ENCODE assay signal across 2 cellular contexts in genomic region chr11:19510468-19510867, GRCh38.
TF ChIP-seq lines count a peak whose summit lies in the region.

No MANE protein-coding gene starts in this region.

TF ChIP-seq in HCT116, 20 proteins besides CTCF, POLR2A, EP300 and RAD21 (continued from another document):
- TF ChIP-seq ZBTB33 (IDR thresholded peaks at IDR 0.05; ENCODE audit: extremely low read depth, insufficient replicate concordance, low read length) (no peak), ELF1 (IDR thresholded peaks at IDR 0.05; ENCODE audit: borderline replicate concordance, low read depth) (no peak), EZH2phosphoT487 (IDR thresholded peaks at IDR 0.05; ENCODE audit: borderline replicate concordance) (0 out of 2 replicates have a peak, but pooled peaks have one; percentile 42), POLR2AphosphoS5 (IDR thresholded peaks at IDR 0.05; ENCODE audit: low read depth, low read length) (no peak), CEBPB (IDR thresholded peaks at IDR 0.05; ENCODE audit: low read depth) (no peak)

TF ChIP-seq in GM23338, 12 proteins besides CTCF, POLR2A, EP300 and RAD21 (continued from another document):
- TF ChIP-seq NANOG (IDR thresholded peaks at IDR 0.05; ENCODE audit: borderline replicate concordance) (no peak), ZNF114 (CRISPR knock-in tag; IDR thresholded peaks at IDR 0.05) (no peak), ETS1 (IDR thresholded peaks at IDR 0.05) (no peak), POLR2AphosphoS5 (IDR thresholded peaks at IDR 0.05; ENCODE audit: low read depth) (no peak), STAT1 (IDR thresholded peaks at IDR 0.05; ENCODE audit: unreplicated experiment) (no peak)
- TF ChIP-seq, protein P1, sequence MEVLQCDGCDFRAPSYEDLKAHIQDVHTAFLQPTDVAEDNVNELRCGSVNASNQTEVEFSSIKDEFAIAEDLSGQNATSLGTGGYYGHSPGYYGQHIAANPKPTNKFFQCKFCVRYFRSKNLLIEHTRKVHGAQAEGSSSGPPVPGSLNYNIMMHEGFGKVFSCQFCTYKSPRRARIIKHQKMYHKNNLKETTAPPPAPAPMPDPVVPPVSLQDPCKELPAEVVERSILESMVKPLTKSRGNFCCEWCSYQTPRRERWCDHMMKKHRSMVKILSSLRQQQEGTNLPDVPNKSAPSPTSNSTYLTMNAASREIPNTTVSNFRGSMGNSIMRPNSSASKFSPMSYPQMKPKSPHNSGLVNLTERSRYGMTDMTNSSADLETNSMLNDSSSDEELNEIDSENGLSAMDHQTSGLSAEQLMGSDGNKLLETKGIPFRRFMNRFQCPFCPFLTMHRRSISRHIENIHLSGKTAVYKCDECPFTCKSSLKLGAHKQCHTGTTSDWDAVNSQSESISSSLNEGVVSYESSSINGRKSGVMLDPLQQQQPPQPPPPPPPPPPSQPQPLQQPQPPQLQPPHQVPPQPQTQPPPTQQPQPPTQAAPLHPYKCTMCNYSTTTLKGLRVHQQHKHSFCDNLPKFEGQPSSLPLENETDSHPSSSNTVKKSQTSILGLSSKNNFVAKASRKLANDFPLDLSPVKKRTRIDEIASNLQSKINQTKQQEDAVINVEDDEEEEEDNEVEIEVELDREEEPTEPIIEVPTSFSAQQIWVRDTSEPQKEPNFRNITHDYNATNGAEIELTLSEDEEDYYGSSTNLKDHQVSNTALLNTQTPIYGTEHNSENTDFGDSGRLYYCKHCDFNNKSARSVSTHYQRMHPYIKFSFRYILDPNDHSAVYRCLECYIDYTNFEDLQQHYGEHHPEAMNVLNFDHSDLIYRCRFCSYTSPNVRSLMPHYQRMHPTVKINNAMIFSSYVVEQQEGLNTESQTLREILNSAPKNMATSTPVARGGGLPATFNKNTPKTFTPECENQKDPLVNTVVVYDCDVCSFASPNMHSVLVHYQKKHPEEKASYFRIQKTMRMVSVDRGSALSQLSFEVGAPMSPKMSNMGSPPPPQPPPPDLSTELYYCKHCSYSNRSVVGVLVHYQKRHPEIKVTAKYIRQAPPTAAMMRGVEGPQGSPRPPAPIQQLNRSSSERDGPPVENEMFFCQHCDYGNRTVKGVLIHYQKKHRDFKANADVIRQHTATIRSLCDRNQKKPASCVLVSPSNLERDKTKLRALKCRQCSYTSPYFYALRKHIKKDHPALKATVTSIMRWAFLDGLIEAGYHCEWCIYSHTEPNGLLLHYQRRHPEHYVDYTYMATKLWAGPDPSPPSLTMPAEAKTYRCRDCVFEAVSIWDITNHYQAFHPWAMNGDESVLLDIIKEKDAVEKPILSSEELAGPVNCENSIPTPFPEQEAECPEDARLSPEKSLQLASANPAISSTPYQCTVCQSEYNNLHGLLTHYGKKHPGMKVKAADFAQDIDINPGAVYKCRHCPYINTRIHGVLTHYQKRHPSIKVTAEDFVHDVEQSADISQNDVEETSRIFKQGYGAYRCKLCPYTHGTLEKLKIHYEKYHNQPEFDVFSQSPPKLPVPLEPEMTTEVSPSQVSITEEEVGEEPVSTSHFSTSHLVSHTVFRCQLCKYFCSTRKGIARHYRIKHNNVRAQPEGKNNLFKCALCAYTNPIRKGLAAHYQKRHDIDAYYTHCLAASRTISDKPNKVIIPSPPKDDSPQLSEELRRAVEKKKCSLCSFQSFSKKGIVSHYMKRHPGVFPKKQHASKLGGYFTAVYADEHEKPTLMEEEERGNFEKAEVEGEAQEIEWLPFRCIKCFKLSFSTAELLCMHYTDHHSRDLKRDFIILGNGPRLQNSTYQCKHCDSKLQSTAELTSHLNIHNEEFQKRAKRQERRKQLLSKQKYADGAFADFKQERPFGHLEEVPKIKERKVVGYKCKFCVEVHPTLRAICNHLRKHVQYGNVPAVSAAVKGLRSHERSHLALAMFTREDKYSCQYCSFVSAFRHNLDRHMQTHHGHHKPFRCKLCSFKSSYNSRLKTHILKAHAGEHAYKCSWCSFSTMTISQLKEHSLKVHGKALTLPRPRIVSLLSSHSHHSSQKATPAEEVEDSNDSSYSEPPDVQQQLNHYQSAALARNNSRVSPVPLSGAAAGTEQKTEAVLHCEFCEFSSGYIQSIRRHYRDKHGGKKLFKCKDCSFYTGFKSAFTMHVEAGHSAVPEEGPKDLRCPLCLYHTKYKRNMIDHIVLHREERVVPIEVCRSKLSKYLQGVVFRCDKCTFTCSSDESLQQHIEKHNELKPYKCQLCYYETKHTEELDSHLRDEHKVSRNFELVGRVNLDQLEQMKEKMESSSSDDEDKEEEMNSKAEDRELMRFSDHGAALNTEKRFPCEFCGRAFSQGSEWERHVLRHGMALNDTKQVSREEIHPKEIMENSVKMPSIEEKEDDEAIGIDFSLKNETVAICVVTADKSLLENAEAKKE (CRISPR knock-in tag; IDR thresholded peaks at IDR 0.05) = no peak
TF ChIP-seq in GM23338: peak in this region for 0.
